Comparison of ENCODE assay signal across 8 cellular contexts in the genomic region with DNA sequence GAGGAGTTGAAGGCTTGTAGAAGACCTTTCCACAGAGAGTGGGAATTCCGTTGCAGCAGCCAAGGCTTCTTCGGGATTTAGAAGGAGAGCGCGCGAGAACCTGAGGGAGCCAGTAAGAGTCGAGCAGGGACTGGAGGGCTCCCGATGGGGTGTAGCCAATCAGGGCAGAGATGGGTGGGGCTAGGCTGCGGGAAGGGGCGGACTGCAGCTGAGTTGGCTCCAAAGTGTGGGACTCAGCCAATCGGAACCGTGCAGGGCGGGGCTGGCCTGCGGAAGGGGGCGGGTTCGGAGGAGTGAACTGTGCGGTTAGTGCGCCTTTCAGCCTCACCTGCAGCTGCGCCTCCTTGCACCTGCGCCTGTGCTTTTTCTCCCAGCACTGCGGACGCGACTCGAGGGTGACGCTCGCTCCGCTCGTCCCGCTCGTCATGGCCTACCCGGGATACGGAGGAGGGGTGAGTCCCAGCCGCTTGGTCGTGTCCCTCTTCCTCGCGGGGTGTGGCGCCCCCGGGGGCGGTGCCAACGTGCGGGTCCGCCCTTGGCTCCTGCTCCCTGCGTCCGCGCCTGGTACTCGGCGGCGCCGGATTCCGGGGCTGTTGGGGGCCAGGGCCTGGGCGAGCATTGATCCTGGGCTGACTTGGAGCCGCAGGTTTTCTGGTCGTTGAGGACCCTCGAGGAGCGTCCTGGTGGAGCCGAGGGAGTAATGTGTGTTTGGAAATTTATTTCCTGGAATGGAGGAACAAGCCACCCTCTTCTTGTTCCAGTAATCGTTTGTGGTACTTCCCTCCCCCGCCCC. TPM values are rescaled to one million over a fixed set of nuclear protein-coding genes. Genes with fewer than 3 reads are reported as not detected.
A peak's percentile ranks its signal among the peaks of the same experiment; 100 is the strongest.
DNase-seq lines count a peak whose midpoint lies in the region; ATAC-seq and TF ChIP-seq lines count a peak whose summit lies in the region.

A gene with protein sequence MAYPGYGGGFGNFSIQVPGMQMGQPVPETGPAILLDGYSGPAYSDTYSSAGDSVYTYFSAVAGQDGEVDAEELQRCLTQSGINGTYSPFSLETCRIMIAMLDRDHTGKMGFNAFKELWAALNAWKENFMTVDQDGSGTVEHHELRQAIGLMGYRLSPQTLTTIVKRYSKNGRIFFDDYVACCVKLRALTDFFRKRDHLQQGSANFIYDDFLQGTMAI (plus strand): TSS at position 309 of the 793 bp plus-strand sequence. CDS start 117 bp downstream, at position 426.

- CTCF ChIA-PET in CD4-positive, alpha-beta T cell (lab: Charles Lee) = interaction anchor here (1.4 to 2.1 kb wide), 4 partner anchors 10 to 43 kb away, joined by 4 to 7 read pairs (median 6); a partner anchor contains a TSS

- POLR2A ChIA-PET in CD4-positive, alpha-beta T cell (lab: Charles Lee) = interaction anchor here (0.8 to 2.3 kb wide), 4 partner anchors 9 to 26 kb away, joined by 4 to 30 read pairs (median 6); a partner anchor contains a TSS

- peak within 1 kb of the TSS; percentile 82 for H3K4me3 Mint-ChIP-seq in CD4-positive, alpha-beta T cell

- H3K27ac ChIP-seq in CD4-positive, alpha-beta T cell (ENCODE audit: low read depth, low read length) = no peak within 1 kb of the TSS
- H3K27ac ChIP-seq in effector memory CD4-positive, alpha-beta T cell (ENCODE audit: insufficient read depth, low read length, poor library complexity, severe bottlenecking) = peak within 1 kb of the TSS; percentile 54

- H3K27ac Mint-ChIP-seq in CD4-positive, alpha-beta T cell = peak within 1 kb of the TSS; percentile 83

- H3K4me1 ChIP-seq in effector memory CD4-positive, alpha-beta T cell (ENCODE audit: control insufficient read depth, insufficient read depth, low read length, poor library complexity, severe bottlenecking) = peaks cover 5% of the 10 kb centered on the region

- TF ChIP-seq CTCF in CD4-positive, alpha-beta T cell (IDR thresholded peaks at IDR 0.05) = no peak

- H3K4me1 Mint-ChIP-seq in CD4-positive, alpha-beta T cell (ENCODE audit: low read depth) = peaks cover 19% of the 10 kb centered on the region

- H3K9me3 Mint-ChIP-seq in CD4-positive, alpha-beta T cell = no peaks in the 10 kb centered on the region

- H3K27me3 Mint-ChIP-seq in CD4-positive, alpha-beta T cell = no peaks in the 10 kb centered on the region

- peak; percentile 96 for ATAC-seq in CD4-positive, alpha-beta T cell (ENCODE audit: poor library complexity)
- ATAC-seq in GM19455 (IDR thresholded peaks at IDR 0.05; ENCODE audit: unreplicated experiment) = peak; percentile 99

- H3K4me3 ChIP-seq in effector memory CD4-positive, alpha-beta T cell (ENCODE audit: insufficient read depth, low read depth, low read length, poor library complexity, severe bottlenecking) = peak within 1 kb of the TSS; percentile 72

- DNase-seq in CD4-positive, alpha-beta T cell = peak; percentile 93 to 99 (median 98)
- DNase-seq in HK-2 (ENCODE audit: unreplicated experiment) (peak; percentile 98), NOMO-1 treated with DMSO at 0.1 percent for 48 hours (lab: John Stamatoyannopoulos, UW; ENCODE audit: unreplicated experiment) (peak; percentile 98), lung microvascular endothelial cell (ENCODE audit: low read depth in 2 of 2) (peak; percentile 80 to 89)
- peak; percentile 86 to 93 (median 89) for DNase-seq in activated CD8-positive, alpha-beta memory T cell treated with anti-CD3 and anti-CD28 coated beads for 48 hours (ENCODE audit: low read depth in 2 of 3, low spot score in 2 of 3)
- peak; percentile 95 to 97 (median 96) for DNase-seq in effector memory CD4-positive, alpha-beta T cell
- peak; percentile 96 to 98 (median 96) for DNase-seq in stimulated activated CD4-positive, alpha-beta T cell treated with anti-CD3 and anti-CD28 coated beads, TNF-alpha, amount 100 ng/mL, for 4 hours (ENCODE audit: low read depth in 3 of 3)

- no peaks in the 10 kb centered on the region for H3K36me3 ChIP-seq in effector memory CD4-positive, alpha-beta T cell (ENCODE audit: control insufficient read depth, insufficient read depth, low read length)

- H3K27me3 ChIP-seq in CD4-positive, alpha-beta T cell (ENCODE audit: control insufficient read depth, insufficient read depth, low read length) = no peaks in the 10 kb centered on the region
- no peaks in the 10 kb centered on the region for H3K27me3 ChIP-seq in effector memory CD4-positive, alpha-beta T cell (replicated peaks; ENCODE audit: control insufficient read depth, insufficient read depth, low read length, poor library complexity, severe bottlenecking)

- intact Hi-C loops in CD4-positive, alpha-beta T cell (cut with DNase I, micrococcal nuclease) = loop anchor here (1.0 to 10.0 kb wide), 3 partner anchors 23 to 1039 kb away; a partner anchor contains a TSS

- H3K36me3 Mint-ChIP-seq in CD4-positive, alpha-beta T cell (ENCODE audit: low read depth) = peaks cover 8% of the 10 kb centered on the region

- no peaks in the 10 kb centered on the region for H3K9me3 ChIP-seq in CD4-positive, alpha-beta T cell (ENCODE audit: control insufficient read depth, low read length)
- H3K9me3 ChIP-seq in effector memory CD4-positive, alpha-beta T cell (ENCODE audit: control insufficient read depth, low read length) = no peaks in the 10 kb centered on the region

RNA-seq across cellular contexts. Expression of the gene that starts here (rescaled TPM):
- 1 to 10 TPM; 3.9 to 5.0 TPM for total RNA-seq in CD4-positive, alpha-beta T cell
- total RNA-seq in lung microvascular endothelial cell = 2.2 and 5.4 TPM in 2 replicates
